20 cellular contexts compared by ENCODE assay signal in the genomic region with DNA sequence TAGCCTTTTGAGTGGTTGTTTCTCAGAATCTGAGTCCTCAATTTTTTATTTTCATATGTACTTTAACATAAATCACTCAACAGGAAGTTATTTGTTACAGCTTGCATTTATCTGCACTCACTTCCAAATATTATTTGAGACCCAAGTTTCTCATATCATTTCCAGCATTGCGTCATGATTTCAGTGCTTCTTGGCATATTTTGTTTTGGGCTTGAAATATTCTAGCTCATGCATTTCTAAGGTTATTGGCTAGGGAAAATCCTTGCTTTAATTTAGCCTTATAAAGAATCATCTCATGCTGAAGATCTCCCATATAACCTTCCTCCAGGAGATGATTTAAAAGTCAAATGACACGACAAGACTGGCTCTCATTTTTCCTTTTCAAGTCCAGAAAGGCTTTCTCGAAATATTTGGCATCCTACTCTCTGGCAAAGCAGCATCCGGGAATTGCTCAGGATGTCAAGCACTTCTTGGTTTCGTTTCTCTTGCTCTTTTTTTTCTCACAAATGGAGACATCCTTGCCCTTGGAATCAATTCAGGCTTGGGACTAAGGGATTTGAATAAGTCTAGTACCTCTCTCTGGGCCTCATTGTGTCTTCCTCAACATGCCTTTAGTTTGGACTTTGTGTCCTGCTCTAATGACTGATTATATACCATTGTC.
DNase-seq lines count a peak whose midpoint lies in the region; ATAC-seq and TF ChIP-seq lines count a peak whose summit lies in the region.
"Had no signal": no experiment of that assay in that cellular context is flagged by ENCODE, and none has a peak within 500 bp of the region (broad histone marks: within the 10 kb centered on the region; RNA-seq: fewer than 3 reads in every experiment).

No MANE protein-coding gene starts in this region.

- H3K4me1 ChIP-seq in adipocyte (ENCODE audit: control insufficient read depth, insufficient read depth, low read length): peaks cover 57% of the 10 kb centered on the region
- H3K4me1 ChIP-seq: HAP-1 had no signal

- peak overlapping the region; percentile 50 for H3K9ac ChIP-seq in adipocyte (ENCODE audit: low read length)
- H3K9ac ChIP-seq: neural progenitor cell had no signal

- peaks cover 4% of the 10 kb centered on the region for H3K36me3 Mint-ChIP-seq in type B pancreatic cell

- H3K9me3 Mint-ChIP-seq in type B pancreatic cell: peaks cover 21% of the 10 kb centered on the region

- no peak for TF ChIP-seq CTCF in type B pancreatic cell (conservative IDR thresholded peaks at IDR 0.05)

- H3K4me1 Mint-ChIP-seq in type B pancreatic cell (ENCODE audit: unreplicated experiment): peaks cover 22% of the 10 kb centered on the region

- H3K27me3 ChIP-seq in adipocyte (replicated peaks; ENCODE audit: control insufficient read depth, insufficient read depth, low read length): no peaks in the 10 kb centered on the region
- H3K27me3 ChIP-seq: neural progenitor cell had no signal

- H3K4me3 Mint-ChIP-seq in type B pancreatic cell: peak overlapping the region; percentile 2
- H3K4me3 Mint-ChIP-seq: CD4-positive, alpha-beta T cell; endodermal cell; mesothelial cell of epicardium; neural progenitor cell had no signal

- no peak for DNase-seq in adipocyte (ENCODE audit: low read depth)
- no peak for DNase-seq in Right ventricle myocardium superior
- DNase-seq in pons (ENCODE audit: low spot score): peak; percentile 39
- no peak for DNase-seq in type B pancreatic cell (ENCODE audit: extremely low spot score, unreplicated experiment)
- DNase-seq in central memory CD4-positive, alpha-beta T cell: no peak
- no peak for DNase-seq in posterior cingulate gyrus
- DNase-seq in cerebellar nuclear complex (lab: John Stamatoyannopoulos, UW): no peak
- DNase-seq: activated CD4-positive, alpha-beta T cell treated with anti-CD3 and anti-CD28 coated beads for 48 hours; activated naive CD4-positive, alpha-beta T cell; CD4-positive, alpha-beta T cell; DMS153; endodermal cell; GF-D8; NCI-H1417 treated with DMSO at 0.1 percent for 48 hours; NCI-H524 treated with DMSO at 0.1 percent for 48 hours; stimulated activated CD4-positive, alpha-beta T cell treated with anti-CD3 and anti-CD28 coated beads, Interleukin-1b, Interleukin-23, amount 100 ng/mL, for 48 hours; stimulated activated naive CD4-positive, alpha-beta T cell treated with Interleukin-2 at 50 U/mL for 16 hours had no signal

- intact Hi-C loops in Right ventricle myocardium superior (cut with DNase I): no loop called here
- intact Hi-C loops in posterior cingulate gyrus (cut with DNase I): no loop called here

- H3K4me3 ChIP-seq in adipocyte (ENCODE audit: low read length): peak overlapping the region; percentile 70
- H3K4me3 ChIP-seq: HAP-1, neural progenitor cell had no signal

- H3K27ac Mint-ChIP-seq in type B pancreatic cell: peak overlapping the region; percentile 10
- H3K27ac Mint-ChIP-seq: CD4-positive, alpha-beta T cell; endodermal cell; mesothelial cell of epicardium; neural progenitor cell had no signal

- no peaks in the 10 kb centered on the region for H3K9me3 ChIP-seq in adipocyte (ENCODE audit: control insufficient read depth, low read length)
- H3K9me3 ChIP-seq: HAP-1 had no signal

- no peaks in the 10 kb centered on the region for H3K36me3 ChIP-seq in adipocyte (ENCODE audit: control insufficient read depth, insufficient read depth, low read length, severe bottlenecking)
- H3K36me3 ChIP-seq: HAP-1, neural progenitor cell had no signal

- H3K27me3 Mint-ChIP-seq in type B pancreatic cell: no peaks in the 10 kb centered on the region
- H3K27me3 Mint-ChIP-seq: CD4-positive, alpha-beta T cell had no signal

- ATAC-seq in Right ventricle myocardium superior (ENCODE audit: poor library complexity): peak; percentile 72
